25 cellular contexts compared by ENCODE assay signal in genomic region chr20:59673998-59674445, GRCh38.
"Had no signal": no experiment of that assay in that cellular context is flagged by ENCODE, and none has a peak within 500 bp of the region (broad histone marks: within the 10 kb centered on the region; RNA-seq: fewer than 3 reads in every experiment).

No MANE protein-coding gene starts in this region.

- H3K4me1 ChIP-seq: breast epithelium had no signal

- DNase-seq: activated CD4-positive, alpha-beta memory T cell treated with anti-CD3 and anti-CD28 coated beads, Interleukin-2, amount 10 ng/mL, durations not matched to agents 7 days and 5 days; activated CD4-positive, alpha-beta T cell treated with anti-CD3 and anti-CD28 coated beads, Interleukin-2, amount 10 ng/mL, durations not matched to agents 7 days and 5 days; activated CD4-positive, CD25-positive, alpha-beta regulatory T cell; activated gamma-delta T cell; activated naive CD4-positive, alpha-beta T cell treated with anti-CD3 and anti-CD28 coated beads for 36 hours; activated T-cell treated with anti-CD3 and anti-CD28 coated beads for 4 hours; activated T-cell treated with anti-CD3 and anti-CD28 coated beads, Interleukin-2, amount 50 U/mL, for 48 hours; anterior cingulate cortex; central memory CD4-positive, alpha-beta T cell; Karpas-422; MM.1S; NCI-H1105; NCI-H1436; NCI-H1694 treated with DMSO at 0.1 percent for 48 hours; NCI-H2029 treated with DMSO at 0.1 percent for 48 hours; NCI-H524; PC-3; SHP77 treated with DMSO at 0.1 percent for 48 hours; T-cell; T-helper 2 cell; T1000 had no signal

- ATAC-seq: activated T-helper 17 cell treated with anti-CD3 and anti-CD28 coated beads, Interleukin-2, amount 50 U/mL, for 72 hours; K562; PC-3; T-cell had no signal

- H3K9me3 ChIP-seq: breast epithelium had no signal

- H3K27ac ChIP-seq: breast epithelium, VCaP had no signal

- H3K36me3 ChIP-seq: breast epithelium had no signal

- H3K4me3 ChIP-seq: breast epithelium, K562 had no signal
